Comparison of ENCODE assay signal across 8 cellular contexts in genomic region chr1:147242449-147243227, GRCh38. TPM values are rescaled to one million over a fixed set of nuclear protein-coding genes. Genes with fewer than 3 reads are reported as not detected.
DNase-seq lines count a peak whose midpoint lies in the region; ATAC-seq and TF ChIP-seq lines count a peak whose summit lies in the region.

TSS of gene CHD1L (plus strand) at chr1:147242684. CDS start at chr1:147242704, 20 bp downstream.

- H3K4me1 Mint-ChIP-seq in T-helper 17 cell, result peaks cover 31% of the 10 kb centered on the region

- H3K36me3 Mint-ChIP-seq in T-helper 17 cell (ENCODE audit: low read depth), result peaks cover 7% of the 10 kb centered on the region

- H3K4me1 ChIP-seq in right cardiac atrium (ENCODE audit: control insufficient read depth, insufficient read depth, low read length), result peaks cover 2% of the 10 kb centered on the region
- H3K4me1 ChIP-seq in vagina, result peaks cover 16% of the 10 kb centered on the region

- ATAC-seq in GM18498 (IDR thresholded peaks at IDR 0.05; ENCODE audit: unreplicated experiment), result peak; percentile 91
- ATAC-seq in HG02938 (IDR thresholded peaks at IDR 0.05; ENCODE audit: unreplicated experiment), result peak; percentile 81
- peak; percentile 93 for ATAC-seq in T-helper 17 cell
- peak; percentile 98 to 99 for ATAC-seq in right cardiac atrium

- H3K9me3 ChIP-seq in T-helper 17 cell (ENCODE audit: control insufficient read depth, low read length, poor library complexity, severe bottlenecking), result no peaks in the 10 kb centered on the region
- no peaks in the 10 kb centered on the region for H3K9me3 ChIP-seq in right cardiac atrium (ENCODE audit: control insufficient read depth, low read length)
- H3K9me3 ChIP-seq in vagina, result no peaks in the 10 kb centered on the region

- no peaks in the 10 kb centered on the region for H3K36me3 ChIP-seq in vagina

- H3K27ac ChIP-seq in angular gyrus (ENCODE audit: low read depth, low read length) (peak within 1 kb of the TSS; percentile 86), right cardiac atrium (ENCODE audit: low read length) (peak within 1 kb of the TSS; percentile 93), vagina (peak within 1 kb of the TSS; percentile 94)

- H3K27ac Mint-ChIP-seq in T-helper 17 cell, result peak within 1 kb of the TSS; percentile 89

- H3K27me3 Mint-ChIP-seq in T-helper 17 cell, result peaks cover 10% of the 10 kb centered on the region

- H3K27me3 ChIP-seq in right cardiac atrium (ENCODE audit: control insufficient read depth, insufficient read depth) (no peaks in the 10 kb centered on the region), vagina (no peaks in the 10 kb centered on the region)

- H3K4me3 ChIP-seq in right cardiac atrium (ENCODE audit: low read length) (peak within 1 kb of the TSS; percentile 90), vagina (peak within 1 kb of the TSS; percentile 77 to 91)

- peak in 1 of 2 donors; percentile 2 for TF ChIP-seq POLR2A in vagina (IDR thresholded peaks at IDR 0.05)

- intact Hi-C loops in right cardiac atrium (cut with DNase I), result loop anchor here in 3 of 4 donors (1.0 to 5.0 kb wide), 3 partner anchors 70 kb away; partner anchors contain the start of gene PRKAB2 (in 3 of the 3)
- intact Hi-C loops in vagina (cut with DNase I), result loop anchor here (1.0 kb wide), 1 partner anchor 70 kb away; the partner anchor contains the start of gene PRKAB2

- under 1% methylated on average over 82 of the region's 82 CpGs for WGBS in right cardiac atrium

- TF ChIP-seq CTCF in vagina (IDR thresholded peaks at IDR 0.05), result peak; percentile 76 to 89 (median 80)

- DNase-seq in NCI-H1694 treated with DMSO at 0.1 percent for 48 hours (lab: John Stamatoyannopoulos, UW), result peak; percentile 94
- peak; percentile 84 to 93 (median 88) for DNase-seq in T-helper 17 cell
- DNase-seq in right cardiac atrium, result peak; percentile 97 to 99 (median 98)
- DNase-seq in putamen (ENCODE audit: low spot score), result peak; percentile 95
- DNase-seq in vagina (ENCODE audit: extremely low spot score in 2 of 2), result peak in 1 of 2 donors; percentile 94

- peak within 1 kb of the TSS; percentile 95 for H3K4me3 Mint-ChIP-seq in T-helper 17 cell

RNA-seq across cellular contexts. Expression of gene CHD1L, which starts in this region (rescaled TPM):
- total RNA-seq in T-helper 17 cell (10 to 100 TPM; 29.0 to 29.3 TPM), right cardiac atrium (10 to 100 TPM; 10.2 to 11.0 (median 10.6) TPM), vagina (22.3 TPM)
- polyA plus RNA-seq in right cardiac atrium, result 6.2 TPM
